ENCODE assay signal across 19 cellular contexts in the genomic region with DNA sequence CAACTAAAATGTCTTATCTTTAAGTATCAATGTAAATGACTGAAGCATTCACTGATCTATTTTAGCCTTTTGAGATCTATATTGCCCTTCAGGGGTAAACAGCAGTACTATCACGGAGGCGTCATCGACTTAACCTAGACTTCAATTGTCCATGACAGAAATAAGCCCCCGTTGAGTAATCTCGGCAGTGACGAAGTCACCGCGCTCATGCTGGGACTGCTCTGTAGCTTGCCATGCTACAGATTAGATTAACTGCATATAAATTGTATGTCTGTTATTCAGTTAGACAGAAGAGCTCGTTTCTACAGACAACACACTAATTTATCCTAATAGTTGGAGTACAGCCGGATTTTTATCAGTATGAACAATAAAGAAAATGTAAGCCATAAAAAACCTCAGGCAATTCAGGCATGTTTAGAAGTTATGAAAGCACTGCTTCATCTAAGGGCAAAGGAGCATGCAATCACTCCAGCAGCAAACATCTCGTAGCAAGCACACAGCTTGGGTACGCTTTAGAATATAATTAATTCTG.
"Had no signal": no experiment of that assay in that cellular context is flagged by ENCODE, and none has a peak within 500 bp of the region (broad histone marks: within the 10 kb centered on the region; RNA-seq: fewer than 3 reads in every experiment).

No MANE protein-coding gene starts in this region.

- H3K4me1 Mint-ChIP-seq: memory B cell; naive B cell; neural crest cell; stimulated activated memory B cell treated with anti-CD40 and anti-IgM and Interleukin-4, amounts not matched to agents 10 μg/mL and 1 μg/mL and 100 μg/mL, for 72 hours had no signal

- H3K36me3 Mint-ChIP-seq: activated naive CD4-positive, alpha-beta T cell treated with anti-CD3 and anti-CD28 coated beads, Interleukin-2, amount 50 U/mL, for 72 hours; naive B cell had no signal

- H3K27ac ChIP-seq: heart right ventricle, thoracic aorta, upper lobe of left lung, WERI-Rb-1 had no signal

- H3K4me3 ChIP-seq: heart right ventricle, mucosa of descending colon, spleen, thoracic aorta, upper lobe of left lung had no signal

- H3K4me1 ChIP-seq: upper lobe of left lung had no signal

- H3K9me3 ChIP-seq: heart right ventricle, mucosa of descending colon, spleen, thoracic aorta, upper lobe of left lung had no signal

- H3K27me3 Mint-ChIP-seq: memory B cell; naive B cell; stimulated activated memory B cell treated with anti-CD40 and anti-IgM and Interleukin-4, amounts not matched to agents 10 μg/mL and 1 μg/mL and 100 μg/mL, for 72 hours had no signal

- H3K4me3 Mint-ChIP-seq: immature natural killer cell; memory B cell; naive B cell; neural crest cell; stimulated activated memory B cell treated with anti-CD40 and anti-IgM and Interleukin-4, amounts not matched to agents 10 μg/mL and 1 μg/mL and 100 μg/mL, for 72 hours had no signal

- H3K36me3 ChIP-seq: thoracic aorta had no signal

- H3K9me3 Mint-ChIP-seq: activated naive CD4-positive, alpha-beta T cell treated with anti-CD3 and anti-CD28 coated beads, Interleukin-2, amount 50 U/mL, for 72 hours; immature natural killer cell; memory B cell; naive B cell; neural crest cell; stimulated activated memory B cell treated with anti-CD40 and anti-IgM and Interleukin-4, amounts not matched to agents 10 μg/mL and 1 μg/mL and 100 μg/mL, for 72 hours had no signal

- H3K27me3 ChIP-seq: heart right ventricle, spleen, upper lobe of left lung had no signal

- DNase-seq: activated CD4-positive, alpha-beta T cell treated with anti-CD3 and anti-CD28 coated beads, Interleukin-2, amount 50 U/mL, for 4 hours; activated gamma-delta T cell treated with Interleukin-2 at 50 U/mL for 16 hours; effector CD4-positive, alpha-beta T cell; heart right ventricle; immature natural killer cell; kidney glomerular epithelial cell; left ventricle myocardium superior; mucosa of descending colon; naive B cell; retina; spleen; stimulated activated CD4-positive, alpha-beta T cell treated with anti-CD3 and anti-CD28 coated beads, Interleukin-4, amount 100 ng/mL, for 4 hours; upper lobe of left lung; WERI-Rb-1 had no signal

- H3K27ac Mint-ChIP-seq: activated naive CD4-positive, alpha-beta T cell treated with anti-CD3 and anti-CD28 coated beads, Interleukin-2, amount 50 U/mL, for 72 hours; memory B cell; stimulated activated memory B cell treated with anti-CD40 and anti-IgM and Interleukin-4, amounts not matched to agents 10 μg/mL and 1 μg/mL and 100 μg/mL, for 72 hours had no signal
